In genomic region chr1:184975208-184975875, GRCh38 we compare ENCODE assay signal across 1 cellular context.
TF ChIP-seq lines count a peak whose summit lies in the region.

No MANE protein-coding gene starts in this region.

TF ChIP-seq in HepG2, 621 proteins besides CTCF, POLR2A, EP300 and RAD21 (continued from another document):
- TF ChIP-seq ZNF276 (CRISPR knock-in tag; IDR thresholded peaks at IDR 0.05; ENCODE audit: low read depth) (no peak), ZNF446 (CRISPR knock-in tag; IDR thresholded peaks at IDR 0.05) (no peak), ZNF292 (CRISPR knock-in tag; IDR thresholded peaks at IDR 0.05; ENCODE audit: borderline replicate concordance, low read depth) (no peak), FOXJ3 (CRISPR knock-in tag; IDR thresholded peaks at IDR 0.05; ENCODE audit: borderline replicate concordance) (no peak), SMARCC2 (IDR thresholded peaks at IDR 0.05) (no peak), MTA3 (CRISPR knock-in tag; IDR thresholded peaks at IDR 0.05) (no peak), DPF2 (CRISPR knock-in tag; IDR thresholded peaks at IDR 0.05; ENCODE audit: borderline replicate concordance, low read depth) (no peak)
